Comparison of ENCODE assay signal across 8 cellular contexts in the genomic region with DNA sequence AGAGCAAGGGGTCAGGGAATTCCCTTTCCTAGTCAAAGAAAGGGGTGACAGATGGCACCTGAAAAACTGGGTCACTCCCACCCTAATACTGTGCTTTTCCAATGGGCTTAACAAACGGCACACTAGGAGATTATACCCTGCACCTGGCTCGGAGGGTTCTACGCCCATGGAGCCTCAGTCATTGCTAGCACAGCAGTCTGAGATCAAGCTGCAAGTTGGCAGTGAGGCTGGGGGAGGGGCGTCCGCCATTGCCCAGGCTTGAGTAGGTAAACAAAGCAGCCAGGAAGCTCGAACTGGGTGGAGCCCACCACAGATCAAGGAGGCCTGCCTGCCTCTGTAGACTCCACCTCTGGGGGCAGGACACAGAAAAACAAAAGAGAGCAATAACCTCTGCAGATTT. TPM values are rescaled to one million over a fixed set of nuclear protein-coding genes. Genes with fewer than 3 reads are reported as not detected.
DNase-seq lines count a peak whose midpoint lies in the region; ATAC-seq lines count a peak whose summit lies in the region.
"Not testable (repeated sequence)": the region's sequence is repeated elsewhere in the genome, so short reads cannot be mapped to it uniquely, and the experiment has no call there.
"Had no signal": no experiment of that assay in that cellular context is flagged by ENCODE, and none has a peak within 500 bp of the region (broad histone marks: within the 10 kb centered on the region; RNA-seq: fewer than 3 reads in every experiment).

No MANE protein-coding gene starts in this region.

- H3K4me1 Mint-ChIP-seq in T-helper 17 cell; activated CD4-positive, alpha-beta T cell treated with anti-CD3 and anti-CD28 coated beads, Interleukin-2, amount 10 ng/mL, durations not matched to agents 7 days and 5 days: not testable (repeated sequence)

- not testable (repeated sequence) for H3K4me3 ChIP-seq in Jurkat, Clone E6-1 (ENCODE audit: low read length)

- H3K27ac Mint-ChIP-seq in T-helper 17 cell = peak overlapping the region; percentile 24
- peak overlapping the region; percentile 57 for H3K27ac Mint-ChIP-seq in activated CD4-positive, alpha-beta T cell treated with anti-CD3 and anti-CD28 coated beads, Interleukin-2, amount 10 ng/mL, durations not matched to agents 7 days and 5 days

- H3K4me3 Mint-ChIP-seq in T-helper 17 cell; activated CD4-positive, alpha-beta T cell treated with anti-CD3 and anti-CD28 coated beads, Interleukin-2, amount 10 ng/mL, durations not matched to agents 7 days and 5 days: not testable (repeated sequence)

- ATAC-seq in T-helper 17 cell = not testable (repeated sequence)

- H3K9me3 Mint-ChIP-seq in activated CD4-positive, alpha-beta T cell treated with anti-CD3 and anti-CD28 coated beads, Interleukin-2, amount 10 ng/mL, durations not matched to agents 7 days and 5 days = not testable (repeated sequence)

- POLR2A ChIA-PET in activated CD4-positive, alpha-beta T cell treated with anti-CD3 and anti-CD28 coated beads, Interleukin-2, amount 10 ng/mL, durations not matched to agents 7 days and 5 days (lab: Charles Lee) = not testable (repeated sequence)

- CTCF ChIA-PET in activated CD4-positive, alpha-beta T cell treated with anti-CD3 and anti-CD28 coated beads, Interleukin-2, amount 10 ng/mL, durations not matched to agents 7 days and 5 days (lab: Charles Lee) = interaction anchor here (0.6 kb wide), 1 partner anchor 1352 kb away, joined by 4 read pairs; no protein-coding TSS in a partner anchor

- H3K9me3 ChIP-seq in T-helper 17 cell (ENCODE audit: control insufficient read depth, low read length, poor library complexity, severe bottlenecking) = not testable (repeated sequence)

- H3K27me3 Mint-ChIP-seq in T-helper 17 cell; activated CD4-positive, alpha-beta T cell treated with anti-CD3 and anti-CD28 coated beads, Interleukin-2, amount 10 ng/mL, durations not matched to agents 7 days and 5 days: not testable (repeated sequence)

- H3K36me3 Mint-ChIP-seq in T-helper 17 cell (ENCODE audit: low read depth); activated CD4-positive, alpha-beta T cell treated with anti-CD3 and anti-CD28 coated beads, Interleukin-2, amount 10 ng/mL, durations not matched to agents 7 days and 5 days (ENCODE audit: low read depth): not testable (repeated sequence)

- peak; percentile 19 for DNase-seq in Jurkat, Clone E6-1 (ENCODE audit: low read depth, low spot score)
- DNase-seq in NCI-H524 (lab: John Stamatoyannopoulos, UW) (peak; percentile 15 to 64), NCI-H748 (lab: John Stamatoyannopoulos, UW; ENCODE audit: unreplicated experiment) (peak; percentile 27)
- DNase-seq in T-helper 17 cell; activated CD4-positive, alpha-beta T cell treated with anti-CD3 and anti-CD28 coated beads, Interleukin-2, amount 10 ng/mL, durations not matched to agents 7 days and 5 days: not testable (repeated sequence)

RNA-seq across cellular contexts. Expression of a gene that starts 30.6 kb away (rescaled TPM):
- 5.1 TPM for polyA plus RNA-seq in Jurkat, Clone E6-1 (2012; ENCODE audit: insufficient read depth, insufficient read length)
- total RNA-seq in T-helper 17 cell = under 1 TPM; 0.10 to 0.22 TPM
- under 1 TPM; 0.05 to 0.06 TPM for total RNA-seq in activated CD4-positive, alpha-beta T cell treated with anti-CD3 and anti-CD28 coated beads, Interleukin-2, amount 10 ng/mL, durations not matched to agents 7 days and 5 days
- total RNA-seq: A172, GM12878, GM23248 had no signal
- polyA plus RNA-seq: GM23248 had no signal
